Comparison of ENCODE assay signal across 12 cellular contexts in the genomic region with DNA sequence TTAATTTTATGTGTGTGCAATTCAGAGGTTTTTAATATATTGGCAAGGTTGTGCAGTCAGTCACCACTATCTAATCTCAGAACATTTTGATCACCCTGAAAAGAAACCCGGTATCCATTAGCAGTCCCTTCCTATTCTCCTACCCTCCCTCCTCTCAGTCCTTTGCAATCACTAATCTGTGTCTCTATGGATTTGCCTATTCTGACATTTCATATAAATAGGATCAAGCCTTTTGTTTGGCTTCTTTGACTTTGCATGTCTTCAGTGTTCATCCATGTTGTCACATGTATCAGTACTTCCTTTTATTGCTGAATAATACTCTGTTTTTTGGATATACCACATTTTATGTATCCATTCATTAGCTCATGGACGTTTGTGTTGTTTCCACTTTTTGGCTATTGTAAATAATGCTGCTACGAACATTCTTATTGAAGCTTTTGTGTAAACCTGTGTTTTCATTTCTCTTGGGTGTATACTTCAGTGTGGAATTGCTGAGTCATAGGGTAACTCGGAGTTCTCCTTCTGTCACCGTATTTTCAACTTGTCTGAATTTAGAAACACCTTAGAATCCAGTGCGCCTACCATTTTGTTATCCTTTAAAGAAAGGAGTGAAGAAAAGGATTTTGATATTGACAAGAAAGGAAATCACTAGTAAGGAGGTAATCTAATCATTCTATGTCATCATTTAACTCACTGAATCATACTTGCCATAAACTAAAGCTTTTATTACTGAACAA. TPM values are rescaled to one million over a fixed set of nuclear protein-coding genes. Genes with fewer than 3 reads are reported as not detected.
A peak's percentile ranks its signal among the peaks of the same experiment; 100 is the strongest.
DNase-seq lines count a peak whose midpoint lies in the region; ATAC-seq, FAIRE-seq and TF ChIP-seq lines count a peak whose summit lies in the region.
"Had no signal": no experiment of that assay in that cellular context is flagged by ENCODE, and none has a peak within 500 bp of the region (broad histone marks: within the 10 kb centered on the region; RNA-seq: fewer than 3 reads in every experiment).

No MANE protein-coding gene starts in this region.

- H3K79me2 ChIP-seq in OCI-LY1 (ENCODE audit: insufficient read depth, low read length), result peaks cover 66% of the 10 kb centered on the region
- peaks cover 43% of the 10 kb centered on the region for H3K79me2 ChIP-seq in smooth muscle cell (ENCODE audit: low read depth)

- H3K9me3 Mint-ChIP-seq in activated naive CD8-positive, alpha-beta T cell (ENCODE audit: low read depth), result no peaks in the 10 kb centered on the region
- no peaks in the 10 kb centered on the region for H3K9me3 Mint-ChIP-seq in activated naive CD8-positive, alpha-beta T cell treated with anti-CD3 and anti-CD28 coated beads for 36 hours

- no peak overlapping the region for H3K27ac ChIP-seq in OCI-LY1 (ENCODE audit: low read depth, low read length, poor library complexity, severe bottlenecking)
- H3K27ac ChIP-seq in smooth muscle cell (ENCODE audit: low read depth), result peak overlapping the region; percentile 22
- no peak overlapping the region for H3K27ac ChIP-seq in small intestine (ENCODE audit: low read depth in 1 of 2, low read length in 1 of 2)

- TF ChIP-seq CTCF in OCI-LY1 (IDR thresholded peaks at IDR 0.05; ENCODE audit: low read length), result no peak
- TF ChIP-seq CTCF in bronchial epithelial cell (IDR thresholded peaks at IDR 0.05; ENCODE audit: insufficient read depth, low read length, severe bottlenecking), result no peak
- no peak for TF ChIP-seq CTCF in smooth muscle cell (IDR thresholded peaks at IDR 0.05; ENCODE audit: borderline replicate concordance, insufficient read depth, poor library complexity, severe bottlenecking)

- H3K27ac Mint-ChIP-seq in activated naive CD8-positive, alpha-beta T cell, result no peak overlapping the region
- H3K27ac Mint-ChIP-seq in activated naive CD8-positive, alpha-beta T cell treated with anti-CD3 and anti-CD28 coated beads for 36 hours, result no peak overlapping the region

- peaks cover 35% of the 10 kb centered on the region for H3K4me1 Mint-ChIP-seq in activated naive CD8-positive, alpha-beta T cell (ENCODE audit: low read depth)
- peaks cover 36% of the 10 kb centered on the region for H3K4me1 Mint-ChIP-seq in activated naive CD8-positive, alpha-beta T cell treated with anti-CD3 and anti-CD28 coated beads for 36 hours

- H3K9me2 ChIP-seq in OCI-LY1 (ENCODE audit: low read depth, low read length), result no peaks in the 10 kb centered on the region

- no peaks in the 10 kb centered on the region for H3K9me3 ChIP-seq in OCI-LY1 (ENCODE audit: low read length)
- H3K9me3 ChIP-seq in smooth muscle cell (replicated peaks; ENCODE audit: low read depth), result no peaks in the 10 kb centered on the region
- no peaks in the 10 kb centered on the region for H3K9me3 ChIP-seq in small intestine (ENCODE audit: control insufficient read depth, low read depth)

- H3F3A ChIP-seq in OCI-LY1 (ENCODE audit: insufficient read depth, low read length) (no peaks in the 10 kb centered on the region), smooth muscle cell (ENCODE audit: low read depth) (no peaks in the 10 kb centered on the region)

- FAIRE-seq in bronchial epithelial cell (lab: Jason Lieb, UNC) (no peak), small intestine (lab: Jason Lieb, UNC) (no peak)
- FAIRE-seq: colon had no signal

- H3K4me3 ChIP-seq in OCI-LY1 (ENCODE audit: low read depth, low read length, poor library complexity, severe bottlenecking) (no peak overlapping the region), bronchial epithelial cell (ENCODE audit: low read depth, low read length) (no peak overlapping the region), smooth muscle cell (no peak overlapping the region), small intestine (ENCODE audit: low read depth in 1 of 2, low read length in 2 of 2) (no peak overlapping the region)

- H3K4me3 Mint-ChIP-seq in activated naive CD8-positive, alpha-beta T cell, result peak overlapping the region; percentile 30
- H3K4me3 Mint-ChIP-seq in activated naive CD8-positive, alpha-beta T cell treated with anti-CD3 and anti-CD28 coated beads for 36 hours, result no peak overlapping the region

- peaks cover 31% of the 10 kb centered on the region for H3K36me3 ChIP-seq in OCI-LY1 (ENCODE audit: insufficient read depth, low read length)
- peaks cover 1% of the 10 kb centered on the region for H3K36me3 ChIP-seq in bronchial epithelial cell (ENCODE audit: control insufficient read depth, insufficient read depth, low read length)
- H3K36me3 ChIP-seq in smooth muscle cell (ENCODE audit: low read depth), result no peaks in the 10 kb centered on the region
- no peaks in the 10 kb centered on the region for H3K36me3 ChIP-seq in small intestine (ENCODE audit: control insufficient read depth in 2 of 2, insufficient read depth in 2 of 2, low read length in 2 of 2)

- no peaks in the 10 kb centered on the region for H3K27me3 ChIP-seq in OCI-LY1 (ENCODE audit: insufficient read depth, low read length)
- H3K27me3 ChIP-seq in bronchial epithelial cell (ENCODE audit: control insufficient read depth, insufficient read depth, low read length), result no peaks in the 10 kb centered on the region
- no peaks in the 10 kb centered on the region for H3K27me3 ChIP-seq in smooth muscle cell (ENCODE audit: low read depth)
- H3K27me3 ChIP-seq in small intestine (ENCODE audit: control insufficient read depth in 2 of 2, insufficient read depth in 2 of 2, low read length in 2 of 2), result no peaks in the 10 kb centered on the region

- H3K27me3 Mint-ChIP-seq in activated naive CD8-positive, alpha-beta T cell, result no peaks in the 10 kb centered on the region
- no peaks in the 10 kb centered on the region for H3K27me3 Mint-ChIP-seq in activated naive CD8-positive, alpha-beta T cell treated with anti-CD3 and anti-CD28 coated beads for 36 hours

- H2AFZ ChIP-seq in OCI-LY1 (ENCODE audit: low read length) (no peak overlapping the region), smooth muscle cell (ENCODE audit: low read depth) (no peak overlapping the region)

- H3K36me3 Mint-ChIP-seq in activated naive CD8-positive, alpha-beta T cell, result peaks cover 3% of the 10 kb centered on the region
- peaks cover 32% of the 10 kb centered on the region for H3K36me3 Mint-ChIP-seq in activated naive CD8-positive, alpha-beta T cell treated with anti-CD3 and anti-CD28 coated beads for 36 hours

- H3K4me2 ChIP-seq in OCI-LY1 (ENCODE audit: low read length) (peak overlapping the region; percentile 21; the same call in 1 of the 2 replicates), smooth muscle cell (peak overlapping the region; percentile 13)

- H4K20me1 ChIP-seq in OCI-LY1 (ENCODE audit: insufficient read depth, low read length) (no peaks in the 10 kb centered on the region), smooth muscle cell (ENCODE audit: low read depth) (peaks cover 6% of the 10 kb centered on the region)

- no peak for ATAC-seq in GM21529 (IDR thresholded peaks at IDR 0.05; ENCODE audit: unreplicated experiment)
- ATAC-seq: left lobe of liver had no signal

- H3K4me1 ChIP-seq in OCI-LY1 (ENCODE audit: insufficient read depth, low read length, severe bottlenecking) (peaks cover 31% of the 10 kb centered on the region), smooth muscle cell (ENCODE audit: low read depth) (peaks cover 4% of the 10 kb centered on the region), small intestine (ENCODE audit: control insufficient read depth in 2 of 2, insufficient read depth in 1 of 2, low read depth in 1 of 2, low read length in 1 of 2) (no peaks in the 10 kb centered on the region)

- DNase-seq in activated naive CD8-positive, alpha-beta T cell treated with anti-CD3 and anti-CD28 coated beads for 36 hours, result no peak
- DNase-seq in bronchial epithelial cell (ENCODE audit: low read depth), result peak; percentile 56
- no peak for DNase-seq in smooth muscle cell (lab: John Stamatoyannopoulos, UW; ENCODE audit: unreplicated experiment)
- DNase-seq in small intestine, result no peak
- DNase-seq in SK-N-DZ (ENCODE audit: low spot score), result no peak
- DNase-seq: DMS153 had no signal

- WGBS in smooth muscle cell (ENCODE audit: low lambda C conversion rate), result 68% methylated on average over 6 of the region's 6 CpGs
- WGBS in small intestine, 3 donors, result 71 to 74% (median 73%) methylated on average over 6 of the region's 6 CpGs

- H3K9ac ChIP-seq in OCI-LY1 (ENCODE audit: low read length) (no peak overlapping the region), smooth muscle cell (ENCODE audit: low read depth) (no peak overlapping the region)

RNA-seq across cellular contexts. Expression of a gene that starts 3.4 kb away (rescaled TPM):
- total RNA-seq in activated naive CD8-positive, alpha-beta T cell treated with anti-CD3 and anti-CD28 coated beads for 36 hours, result 10 to 100 TPM; 28.1 to 29.6 TPM
- total RNA-seq in bronchial epithelial cell (8.1 and 8.4 TPM in 2 replicates), smooth muscle cell (6.0 and 7.9 TPM in 2 replicates)
- polyA plus RNA-seq in smooth muscle cell (3.9 and 8.0 TPM in 2 replicates), small intestine (1 to 10 TPM; 2.7 to 7.2 (median 4.1) TPM)
- polyA plus RNA-seq in SK-N-DZ (2014; cell fraction: cytosol; rRNA removed), result 34.0 and 39.5 TPM in 2 replicates
- 75.2 and 82.4 TPM in 2 replicates for polyA plus RNA-seq in SK-N-DZ (2014; cell fraction: nucleus; rRNA removed)

RNA-seq across cellular contexts. Expression of a gene that starts 42.5 kb away (rescaled TPM):
- 100 to 1,000 TPM; 292 to 295 TPM for total RNA-seq in activated naive CD8-positive, alpha-beta T cell treated with anti-CD3 and anti-CD28 coated beads for 36 hours
- 14.5 and 28.7 TPM in 2 replicates for total RNA-seq in bronchial epithelial cell
- total RNA-seq in smooth muscle cell, result 162 and 241 TPM in 2 replicates
- 1,359 and 1,367 TPM in 2 replicates for polyA plus RNA-seq in smooth muscle cell
- 100 to 1,000 TPM; 157 to 238 (median 199) TPM for polyA plus RNA-seq in small intestine
- polyA plus RNA-seq in SK-N-DZ (2014; cell fraction: cytosol; rRNA removed), result 9.1 and 15.6 TPM in 2 replicates
- 4.0 and 8.9 TPM in 2 replicates for polyA plus RNA-seq in SK-N-DZ (2014; cell fraction: nucleus; rRNA removed)

RNA-seq across cellular contexts. Expression of a gene that starts 47.0 kb away (rescaled TPM):
- total RNA-seq in activated naive CD8-positive, alpha-beta T cell treated with anti-CD3 and anti-CD28 coated beads for 36 hours, result not detected
- total RNA-seq in bronchial epithelial cell (under 0.01 TPM in 2 replicates), smooth muscle cell (not detected in 2 replicates)
- polyA plus RNA-seq in smooth muscle cell (not detected in 2 replicates), small intestine (not detected)
- polyA plus RNA-seq in SK-N-DZ (2014; cell fraction: cytosol; rRNA removed), result 0.26 TPM in 1 of 2 replicates, not detected in the other
- polyA plus RNA-seq in SK-N-DZ (2014; cell fraction: nucleus; rRNA removed), result 0.22 and 0.60 TPM in 2 replicates
- total RNA-seq: left lobe of liver; T-helper 2 cell treated with Interferon-gamma antibody and Interleukin-4, amounts not matched to agents 100 ng/mL and 5 ng/mL, for 36 hours had no signal
